16 cellular contexts compared by ENCODE assay signal in genomic region chr3:171055336-171056178, GRCh38. TPM values are rescaled to one million over a fixed set of nuclear protein-coding genes. Genes with fewer than 3 reads are reported as not detected.
A peak's percentile ranks its signal among the peaks of the same experiment; 100 is the strongest.
DNase-seq lines count a peak whose midpoint lies in the region; ATAC-seq and TF ChIP-seq lines count a peak whose summit lies in the region.
"Had no signal": no experiment of that assay in that cellular context is flagged by ENCODE, and none has a peak within 500 bp of the region (broad histone marks: within the 10 kb centered on the region; RNA-seq: fewer than 3 reads in every experiment).

No MANE protein-coding gene starts in this region.

- peak; percentile 9 for DNase-seq in AG08395 (ENCODE audit: low spot score)
- peak; percentile 17 for DNase-seq in LHCN-M2 (ENCODE audit: low read depth)
- DNase-seq in astrocyte of the cerebellum (ENCODE audit: low read depth) = peak; percentile 28
- peak; percentile 82 for DNase-seq in iris pigment epithelial cell (ENCODE audit: low read depth)
- DNase-seq in COLO829 (ENCODE audit: low spot score) = no peak
- no peak for DNase-seq in MV-4-11 (lab: John Stamatoyannopoulos, UW)
- DNase-seq: activated naive CD4-positive, alpha-beta T cell treated with anti-CD3 and anti-CD28 coated beads, Interleukin-2, amount 50 U/mL, for 16 hours; AML-193; GOT3; immature natural killer cell; NCI-H1048; NCI-H69; upper lobe of right lung had no signal

- ATAC-seq in HG03196 (IDR thresholded peaks at IDR 0.05; ENCODE audit: unreplicated experiment) = no peak
- ATAC-seq in HG03139 (IDR thresholded peaks at IDR 0.05; ENCODE audit: unreplicated experiment) = no peak
- ATAC-seq: upper lobe of right lung had no signal

- no peak overlapping the region for H3K4me3 ChIP-seq in astrocyte of the cerebellum (ENCODE audit: low read depth, low read length)
- H3K4me3 ChIP-seq: upper lobe of right lung had no signal

- in situ Hi-C loops in astrocyte of the cerebellum (cut with HindIII; ENCODE audit: low sequenced_read_pairs) = no loop called here

- no peak for TF ChIP-seq CTCF in astrocyte of the cerebellum (IDR thresholded peaks at IDR 0.05; ENCODE audit: low read depth, low read length, missing control alignments)

RNA-seq across cellular contexts. Expression of gene SLC2A2, which starts 29.0 kb away (rescaled TPM):
- not detected in 2 replicates for total RNA-seq in LHCN-M2 (2014; rRNA removed)
- polyA plus RNA-seq in LHCN-M2 (2012) = not detected
- total RNA-seq: mononuclear cell, upper lobe of right lung had no signal
- polyA plus RNA-seq: immature natural killer cell had no signal

Comparison
In these comparisons a context has a peak if more than half of its experiments do, and no peak if none do; other contexts are left out.
1. DNase-seq: peak in AG08395 (single experiment), LHCN-M2 (single experiment), astrocyte of the cerebellum (single experiment) and iris pigment epithelial cell (single experiment); none in COLO829 (single experiment) and MV-4-11 (single experiment).